Comparison of ENCODE assay signal across 11 cellular contexts in genomic region chr1:228737613-228738012, GRCh38. TPM values are rescaled to one million over a fixed set of nuclear protein-coding genes. Genes with fewer than 3 reads are reported as not detected.
DNase-seq lines count a peak whose midpoint lies in the region; ATAC-seq and TF ChIP-seq lines count a peak whose summit lies in the region.
"Had no signal": no experiment of that assay in that cellular context is flagged by ENCODE, and none has a peak within 500 bp of the region (broad histone marks: within the 10 kb centered on the region; RNA-seq: fewer than 3 reads in every experiment).

No MANE protein-coding gene starts in this region.

- peaks cover 23% of the 10 kb centered on the region for H3K36me3 Mint-ChIP-seq in activated naive CD4-positive, alpha-beta T cell treated with anti-CD3 and anti-CD28 coated beads, Interleukin-2, amount 10 ng/mL, durations not matched to agents 7 days and 5 days
- H3K36me3 Mint-ChIP-seq in activated naive CD4-positive, alpha-beta T cell treated with anti-CD3 and anti-CD28 coated beads for 36 hours (ENCODE audit: low read depth): no peaks in the 10 kb centered on the region
- peaks cover 48% of the 10 kb centered on the region for H3K36me3 Mint-ChIP-seq in type B pancreatic cell
- peaks cover 0 to 14% (median 3%) of the 10 kb centered on the region in 5 donors for H3K36me3 Mint-ChIP-seq in naive thymus-derived CD4-positive, alpha-beta T cell
- H3K36me3 Mint-ChIP-seq: IgD-negative memory B cell had no signal

- peak overlapping the region; percentile 19 for H3K27ac Mint-ChIP-seq in activated naive CD4-positive, alpha-beta T cell treated with anti-CD3 and anti-CD28 coated beads, Interleukin-2, amount 10 ng/mL, durations not matched to agents 7 days and 5 days
- H3K27ac Mint-ChIP-seq in activated naive CD4-positive, alpha-beta T cell treated with anti-CD3 and anti-CD28 coated beads for 36 hours: no peak overlapping the region
- H3K27ac Mint-ChIP-seq in type B pancreatic cell: peak overlapping the region; percentile 93
- H3K27ac Mint-ChIP-seq in naive thymus-derived CD4-positive, alpha-beta T cell: peak overlapping the region in 3 of 9 donors; percentile 8 to 21 (median 9)
- H3K27ac Mint-ChIP-seq: IgD-negative memory B cell had no signal

- peaks cover 2% of the 10 kb centered on the region for H3K4me1 ChIP-seq in ovary (ENCODE audit: insufficient read depth)
- H3K4me1 ChIP-seq in naive thymus-derived CD4-positive, alpha-beta T cell (ENCODE audit: control insufficient read depth in 2 of 2, insufficient read depth in 2 of 2, low read length in 2 of 2): peaks cover 0 to 7% of the 10 kb centered on the region in 2 donors

- H3K27me3 ChIP-seq in ovary: no peaks in the 10 kb centered on the region
- H3K27me3 ChIP-seq in naive thymus-derived CD4-positive, alpha-beta T cell (ENCODE audit: control insufficient read depth in 2 of 2, insufficient read depth in 2 of 2, low read length in 2 of 2): no peaks in the 10 kb centered on the region

- ATAC-seq in naive thymus-derived CD4-positive, alpha-beta T cell: no peak

- no peak for TF ChIP-seq POLR2A in ovary (IDR thresholded peaks at IDR 0.05)

- 41 to 70% (median 57%) methylated on average over 8 of the region's 8 CpGs for WGBS in ovary, 3 donors

- TF ChIP-seq CTCF in fibroblast of villous mesenchyme (IDR thresholded peaks at IDR 0.05; ENCODE audit: insufficient read depth, low read depth, low read length) (no peak), ovary (IDR thresholded peaks at IDR 0.05) (no peak), type B pancreatic cell (conservative IDR thresholded peaks at IDR 0.05) (no peak)

- H3K4me3 Mint-ChIP-seq in activated naive CD4-positive, alpha-beta T cell treated with anti-CD3 and anti-CD28 coated beads, Interleukin-2, amount 10 ng/mL, durations not matched to agents 7 days and 5 days: no peak overlapping the region
- no peak overlapping the region for H3K4me3 Mint-ChIP-seq in activated naive CD4-positive, alpha-beta T cell treated with anti-CD3 and anti-CD28 coated beads for 36 hours
- H3K4me3 Mint-ChIP-seq in type B pancreatic cell: peak overlapping the region; percentile 98
- peak overlapping the region in 4 of 10 donors; percentile 32 to 80 (median 47) for H3K4me3 Mint-ChIP-seq in naive thymus-derived CD4-positive, alpha-beta T cell

- peaks cover 39% of the 10 kb centered on the region for H3K4me1 Mint-ChIP-seq in activated naive CD4-positive, alpha-beta T cell treated with anti-CD3 and anti-CD28 coated beads, Interleukin-2, amount 10 ng/mL, durations not matched to agents 7 days and 5 days
- peaks cover 3% of the 10 kb centered on the region for H3K4me1 Mint-ChIP-seq in activated naive CD4-positive, alpha-beta T cell treated with anti-CD3 and anti-CD28 coated beads for 36 hours (ENCODE audit: low read depth)
- H3K4me1 Mint-ChIP-seq in type B pancreatic cell (ENCODE audit: unreplicated experiment): peaks cover 53% of the 10 kb centered on the region
- H3K4me1 Mint-ChIP-seq in naive thymus-derived CD4-positive, alpha-beta T cell: peaks cover 9 to 34% (median 16%) of the 10 kb centered on the region in 7 donors

- H3K27me3 Mint-ChIP-seq in activated naive CD4-positive, alpha-beta T cell treated with anti-CD3 and anti-CD28 coated beads, Interleukin-2, amount 10 ng/mL, durations not matched to agents 7 days and 5 days: peaks cover 8% of the 10 kb centered on the region
- H3K27me3 Mint-ChIP-seq in activated naive CD4-positive, alpha-beta T cell treated with anti-CD3 and anti-CD28 coated beads for 36 hours (ENCODE audit: low read depth): peaks cover 5% of the 10 kb centered on the region
- H3K27me3 Mint-ChIP-seq in type B pancreatic cell: peaks cover 4% of the 10 kb centered on the region
- H3K27me3 Mint-ChIP-seq in naive thymus-derived CD4-positive, alpha-beta T cell: peaks cover 0 to 33% (median 0%) of the 10 kb centered on the region in 5 donors

- peak overlapping the region; percentile 4 to 42 for H3K27ac ChIP-seq in ovary
- H3K27ac ChIP-seq in naive thymus-derived CD4-positive, alpha-beta T cell (ENCODE audit: low read depth, low read length): no peak overlapping the region

- no peak for DNase-seq in activated naive CD4-positive, alpha-beta T cell treated with anti-CD3 and anti-CD28 coated beads, Interleukin-2, amount 10 ng/mL, durations not matched to agents 7 days and 5 days
- DNase-seq in activated naive CD4-positive, alpha-beta T cell treated with anti-CD3 and anti-CD28 coated beads for 36 hours: no peak
- DNase-seq in fibroblast of villous mesenchyme (ENCODE audit: low read depth): peak; percentile 46
- DNase-seq in ovary: peak in 1 of 5 donors; percentile 28
- DNase-seq in type B pancreatic cell (ENCODE audit: extremely low spot score, unreplicated experiment): no peak
- DNase-seq in Kasumi-1 (lab: John Stamatoyannopoulos, UW): no peak
- no peak for DNase-seq in naive thymus-derived CD4-positive, alpha-beta T cell
- no peak for DNase-seq in EL
- DNase-seq: activated gamma-delta T cell, NCI-H2107 had no signal

- no peaks in the 10 kb centered on the region for H3K9me3 ChIP-seq in ovary
- H3K9me3 ChIP-seq in naive thymus-derived CD4-positive, alpha-beta T cell (ENCODE audit: control insufficient read depth in 2 of 3, low read length in 3 of 3): no peaks in the 10 kb centered on the region

- H3K9me3 Mint-ChIP-seq in activated naive CD4-positive, alpha-beta T cell treated with anti-CD3 and anti-CD28 coated beads, Interleukin-2, amount 10 ng/mL, durations not matched to agents 7 days and 5 days: no peaks in the 10 kb centered on the region
- H3K9me3 Mint-ChIP-seq in activated naive CD4-positive, alpha-beta T cell treated with anti-CD3 and anti-CD28 coated beads for 36 hours: no peaks in the 10 kb centered on the region
- H3K9me3 Mint-ChIP-seq in type B pancreatic cell: no peaks in the 10 kb centered on the region
- H3K9me3 Mint-ChIP-seq in naive thymus-derived CD4-positive, alpha-beta T cell: no peaks in the 10 kb centered on the region

- intact Hi-C loops in activated naive CD4-positive, alpha-beta T cell treated with anti-CD3 and anti-CD28 coated beads for 36 hours (cut with micrococcal nuclease): loop anchor here (2.0 to 5.0 kb wide), 5 partner anchors 55 to 515 kb away; no protein-coding TSS in a partner anchor
- intact Hi-C loops in ovary (cut with DNase I): loop anchor here in 3 of 4 donors (5.0 to 10.0 kb wide), 5 partner anchors 65 to 517 kb away; no protein-coding TSS in a partner anchor
- intact Hi-C loops in naive thymus-derived CD4-positive, alpha-beta T cell (cut with micrococcal nuclease): loop anchor here (2.0 to 10.0 kb wide), 4 partner anchors 57 to 320 kb away; no protein-coding TSS in a partner anchor

- H3K36me3 ChIP-seq in ovary: no peaks in the 10 kb centered on the region
- H3K36me3 ChIP-seq in naive thymus-derived CD4-positive, alpha-beta T cell (ENCODE audit: control insufficient read depth in 2 of 3, insufficient read depth in 3 of 3, low read length in 3 of 3): no peaks in the 10 kb centered on the region

- H3K4me3 ChIP-seq in fibroblast of villous mesenchyme (ENCODE audit: low read depth, low read length) (peak overlapping the region; percentile 80), ovary (peak overlapping the region; percentile 82)
- no peak overlapping the region for H3K4me3 ChIP-seq in naive thymus-derived CD4-positive, alpha-beta T cell (ENCODE audit: low read length)

- POLR2A ChIA-PET in naive thymus-derived CD4-positive, alpha-beta T cell (lab: Charles Lee): no interaction called here

- no peak for TF ChIP-seq EP300 in ovary (IDR thresholded peaks at IDR 0.05)

- CTCF ChIA-PET in activated naive CD4-positive, alpha-beta T cell treated with anti-CD3 and anti-CD28 coated beads, Interleukin-2, amount 10 ng/mL, durations not matched to agents 7 days and 5 days (lab: Charles Lee): interaction anchor here (0.7 to 6.0 kb wide), 5 partner anchors 55 to 517 kb away, joined by 3 to 56 read pairs (median 3); no protein-coding TSS in a partner anchor
- CTCF ChIA-PET in activated naive CD4-positive, alpha-beta T cell treated with anti-CD3 and anti-CD28 coated beads for 36 hours (lab: Charles Lee): interaction anchor here (1.3 kb wide), 1 partner anchor 15 kb away, joined by 3 read pairs; no protein-coding TSS in a partner anchor
- CTCF ChIA-PET in naive thymus-derived CD4-positive, alpha-beta T cell (lab: Charles Lee): interaction anchor here (1.1 to 4.7 kb wide), 4 partner anchors 11 to 518 kb away, joined by 3 to 55 read pairs (median 4); no protein-coding TSS in a partner anchor

RNA-seq across cellular contexts. Expression of gene RHOU, which starts 2.3 kb away (rescaled TPM):
- total RNA-seq in activated naive CD4-positive, alpha-beta T cell treated with anti-CD3 and anti-CD28 coated beads for 36 hours: under 1 TPM; 0.17 to 0.35 TPM
- total RNA-seq in fibroblast of villous mesenchyme (2.2 and 2.9 TPM in 2 replicates), ovary (100 to 1,000 TPM in 1 of 7 donors, 10 to 100 TPM in 6; 20.5 to 131 (median 53.8) TPM), type B pancreatic cell (ENCODE audit: low replicate concordance) (81.1 and 121 TPM in 2 replicates)
- 10 to 100 TPM; 21.3 to 37.8 TPM for polyA plus RNA-seq in ovary
- total RNA-seq in naive thymus-derived CD4-positive, alpha-beta T cell: 1 to 10 TPM; 1.3 to 6.5 (median 1.8) TPM
- under 1 TPM; 0.09 to 0.31 TPM for polyA plus RNA-seq in naive thymus-derived CD4-positive, alpha-beta T cell
- polyA plus RNA-seq: IgD-negative memory B cell had no signal
